In genomic region chr2:165953306-165953654, GRCh38 we compare ENCODE assay signal across 8 cellular contexts. TPM values are rescaled to one million over a fixed set of nuclear protein-coding genes. Genes with fewer than 3 reads are reported as not detected.
A peak's percentile ranks its signal among the peaks of the same experiment; 100 is the strongest.
DNase-seq lines count a peak whose midpoint lies in the region; ATAC-seq and TF ChIP-seq lines count a peak whose summit lies in the region.

No MANE protein-coding gene starts in this region.

- H3K9me3 ChIP-seq in colonic mucosa, result no peaks in the 10 kb centered on the region
- H3K9me3 ChIP-seq in muscle layer of duodenum (ENCODE audit: control insufficient read depth in 1 of 2, low read length in 2 of 2), result no peaks in the 10 kb centered on the region

- no peaks in the 10 kb centered on the region for H3K27me3 ChIP-seq in colonic mucosa
- no peaks in the 10 kb centered on the region for H3K27me3 ChIP-seq in muscle layer of duodenum (ENCODE audit: low read depth, low read length)

- no peaks in the 10 kb centered on the region for H3K36me3 ChIP-seq in colonic mucosa
- peaks cover 0 to 6% of the 10 kb centered on the region in 2 donors for H3K36me3 ChIP-seq in muscle layer of duodenum (ENCODE audit: control insufficient read depth in 1 of 2, insufficient read depth in 2 of 2, low read length in 2 of 2)

- ATAC-seq in GM18502 (IDR thresholded peaks at IDR 0.05; ENCODE audit: poor library complexity, unreplicated experiment), result peak; percentile 49
- ATAC-seq in HG02588 (IDR thresholded peaks at IDR 0.05; ENCODE audit: unreplicated experiment), result peak; percentile 31

- DNase-seq in NCI-H128 (lab: John Stamatoyannopoulos, UW; ENCODE audit: unreplicated experiment) (peak; percentile 55), colonic mucosa (no peak), hepatic stellate cell (ENCODE audit: low spot score) (no peak), T-helper 1 cell (no peak)
- DNase-seq in activated naive CD4-positive, alpha-beta T cell treated with anti-CD3 and anti-CD28 coated beads, Interleukin-2, amount 50 U/mL, for 16 hours, result no peak

- H3K4me1 ChIP-seq in colonic mucosa (peaks cover 11% of the 10 kb centered on the region), muscle layer of duodenum (ENCODE audit: control insufficient read depth in 1 of 2, insufficient read depth in 2 of 2, low read length in 2 of 2) (peaks cover 6 to 21% of the 10 kb centered on the region in 2 donors)

- H3K4me3 ChIP-seq in colonic mucosa, result peak overlapping the region; percentile 78
- H3K4me3 ChIP-seq in muscle layer of duodenum (ENCODE audit: low read depth in 1 of 2, low read length in 2 of 2), result peak overlapping the region; percentile 85 to 88

- peak overlapping the region; percentile 61 to 80 for H3K9ac ChIP-seq in colonic mucosa (ENCODE audit: low read depth in 2 of 2, low read length in 2 of 2)

- intact Hi-C loops in colonic mucosa (cut with DNase I), result no loop called here

- TF ChIP-seq CTCF in colonic mucosa (IDR thresholded peaks at IDR 0.05), result no peak

- peak overlapping the region; percentile 87 for H3K27ac ChIP-seq in colonic mucosa
- peak overlapping the region; percentile 48 for H3K27ac ChIP-seq in muscle layer of duodenum (ENCODE audit: low read length)

RNA-seq across cellular contexts. Expression of gene TTC21B, which starts 0.3 kb away (rescaled TPM):
- 10 to 100 TPM; 10.2 to 13.2 TPM for total RNA-seq in colonic mucosa
